ENCODE assay signal across 13 cellular contexts in genomic region chr7:154867068-154867467, GRCh38.
A peak's percentile ranks its signal among the peaks of the same experiment; 100 is the strongest.
DNase-seq lines count a peak whose midpoint lies in the region; ATAC-seq and TF ChIP-seq lines count a peak whose summit lies in the region.
"Had no signal": no experiment of that assay in that cellular context is flagged by ENCODE, and none has a peak within 500 bp of the region (broad histone marks: within the 10 kb centered on the region; RNA-seq: fewer than 3 reads in every experiment).

No MANE protein-coding gene starts in this region.

- H3K4me2 ChIP-seq in OCI-LY3 (ENCODE audit: low read length) = peak overlapping the region; percentile 91

- H3K4me1 ChIP-seq in OCI-LY3 (ENCODE audit: low read length) = peaks cover 58% of the 10 kb centered on the region
- H3K4me1 ChIP-seq in psoas muscle = no peaks in the 10 kb centered on the region

- CTCF ChIA-PET in activated naive CD4-positive, alpha-beta T cell treated with anti-CD3 and anti-CD28 coated beads, Interleukin-2, amount 10 ng/mL, durations not matched to agents 7 days and 5 days (lab: Charles Lee) = no interaction called here

- H3K9me3 ChIP-seq in OCI-LY3 (ENCODE audit: insufficient read depth, low read length) (no peaks in the 10 kb centered on the region), psoas muscle (no peaks in the 10 kb centered on the region)

- no peaks in the 10 kb centered on the region for H4K20me1 ChIP-seq in OCI-LY3 (ENCODE audit: insufficient read depth, low read length)

- peak overlapping the region; percentile 33; the same call in 1 of the 2 replicates for H3K9ac ChIP-seq in OCI-LY3 (ENCODE audit: low read length)

- DNase-seq in globus pallidus (ENCODE audit: low spot score) = no peak
- DNase-seq in psoas muscle = no peak
- no peak for DNase-seq in NCI-H128 (lab: John Stamatoyannopoulos, UW; ENCODE audit: unreplicated experiment)
- DNase-seq in activated naive CD4-positive, alpha-beta T cell treated with anti-CD3 and anti-CD28 coated beads, Interleukin-2, amount 10 ng/mL, durations not matched to agents 7 days and 5 days = no peak
- DNase-seq: activated naive CD8-positive, alpha-beta T cell treated with anti-CD3 and anti-CD28 coated beads, Interleukin-2, amount 10 ng/mL, durations not matched to agents 7 days and 5 days; glutamatergic neuron; kidney glomerular epithelial cell; trophoblast cell had no signal

- no peaks in the 10 kb centered on the region for H3K79me2 ChIP-seq in OCI-LY3 (ENCODE audit: low read length)

- no peak overlapping the region for H3K27ac ChIP-seq in OCI-LY3 (ENCODE audit: low read length)
- H3K27ac ChIP-seq in psoas muscle = no peak overlapping the region

- H3K9me3 Mint-ChIP-seq in activated naive CD4-positive, alpha-beta T cell treated with anti-CD3 and anti-CD28 coated beads, Interleukin-2, amount 10 ng/mL, durations not matched to agents 7 days and 5 days = no peaks in the 10 kb centered on the region
- H3K9me3 Mint-ChIP-seq: activated naive CD8-positive, alpha-beta T cell treated with anti-CD3 and anti-CD28 coated beads, Interleukin-2, amount 10 ng/mL, durations not matched to agents 7 days and 5 days; central memory CD8-positive, alpha-beta T cell had no signal

- peak; percentile 66 for ATAC-seq in GM18508 (IDR thresholded peaks at IDR 0.05; ENCODE audit: insufficient read depth, unreplicated experiment)
- ATAC-seq in GM19455 (IDR thresholded peaks at IDR 0.05; ENCODE audit: unreplicated experiment) = peak; percentile 50
- peak; percentile 64 for ATAC-seq in HG02798 (IDR thresholded peaks at IDR 0.05; ENCODE audit: poor library complexity, unreplicated experiment)
- no peak for ATAC-seq in psoas muscle

- no peak overlapping the region for H3K4me3 Mint-ChIP-seq in activated naive CD4-positive, alpha-beta T cell treated with anti-CD3 and anti-CD28 coated beads, Interleukin-2, amount 10 ng/mL, durations not matched to agents 7 days and 5 days
- H3K4me3 Mint-ChIP-seq: activated naive CD8-positive, alpha-beta T cell treated with anti-CD3 and anti-CD28 coated beads, Interleukin-2, amount 10 ng/mL, durations not matched to agents 7 days and 5 days; central memory CD8-positive, alpha-beta T cell had no signal

- H3K4me1 Mint-ChIP-seq in activated naive CD4-positive, alpha-beta T cell treated with anti-CD3 and anti-CD28 coated beads, Interleukin-2, amount 10 ng/mL, durations not matched to agents 7 days and 5 days = no peaks in the 10 kb centered on the region
- H3K4me1 Mint-ChIP-seq: activated naive CD8-positive, alpha-beta T cell treated with anti-CD3 and anti-CD28 coated beads, Interleukin-2, amount 10 ng/mL, durations not matched to agents 7 days and 5 days had no signal

- H3K36me3 ChIP-seq in OCI-LY3 (replicated peaks; ENCODE audit: low read depth, low read length) (no peaks in the 10 kb centered on the region), psoas muscle (ENCODE audit: insufficient read depth in 1 of 2, low read depth in 1 of 2) (no peaks in the 10 kb centered on the region)

- no peak overlapping the region for H2AFZ ChIP-seq in OCI-LY3 (ENCODE audit: low read depth, low read length)

- H3K27me3 Mint-ChIP-seq in activated naive CD4-positive, alpha-beta T cell treated with anti-CD3 and anti-CD28 coated beads, Interleukin-2, amount 10 ng/mL, durations not matched to agents 7 days and 5 days = peaks cover 39% of the 10 kb centered on the region

- H3K36me3 Mint-ChIP-seq in activated naive CD4-positive, alpha-beta T cell treated with anti-CD3 and anti-CD28 coated beads, Interleukin-2, amount 10 ng/mL, durations not matched to agents 7 days and 5 days = no peaks in the 10 kb centered on the region
- H3K36me3 Mint-ChIP-seq: activated naive CD8-positive, alpha-beta T cell treated with anti-CD3 and anti-CD28 coated beads, Interleukin-2, amount 10 ng/mL, durations not matched to agents 7 days and 5 days had no signal

- intact Hi-C loops in psoas muscle (cut with DNase I) = no loop called here

- peaks cover 66% of the 10 kb centered on the region for H3K27me3 ChIP-seq in OCI-LY3 (ENCODE audit: low read depth, low read length)
- H3K27me3 ChIP-seq in psoas muscle (ENCODE audit: insufficient read depth in 3 of 3, low read length in 2 of 3) = peaks cover 0 to 15% (median 4%) of the 10 kb centered on the region in 3 donors

- H3K27ac Mint-ChIP-seq in activated naive CD4-positive, alpha-beta T cell treated with anti-CD3 and anti-CD28 coated beads, Interleukin-2, amount 10 ng/mL, durations not matched to agents 7 days and 5 days = no peak overlapping the region
- H3K27ac Mint-ChIP-seq: activated naive CD8-positive, alpha-beta T cell treated with anti-CD3 and anti-CD28 coated beads, Interleukin-2, amount 10 ng/mL, durations not matched to agents 7 days and 5 days had no signal

- WGBS in psoas muscle, 3 donors = 56 to 59% (median 59%) methylated on average over 10 of the region's 10 CpGs

- H3K4me3 ChIP-seq in OCI-LY3 (ENCODE audit: low read length) (peak overlapping the region; percentile 69), psoas muscle (no peak overlapping the region)

- TF ChIP-seq CTCF in OCI-LY3 (IDR thresholded peaks at IDR 0.05; ENCODE audit: low read depth, low read length) = no peak
- no peak for TF ChIP-seq CTCF in psoas muscle (IDR thresholded peaks at IDR 0.05)

Comparison
In these comparisons a context has a peak if more than half of its experiments do, and no peak if none do; other contexts are left out.
1. ATAC-seq: peak in GM18508 (single experiment), GM19455 (single experiment) and HG02798 (single experiment); none in psoas muscle (0 of 4).